15 cellular contexts compared by ENCODE assay signal in the genomic region with DNA sequence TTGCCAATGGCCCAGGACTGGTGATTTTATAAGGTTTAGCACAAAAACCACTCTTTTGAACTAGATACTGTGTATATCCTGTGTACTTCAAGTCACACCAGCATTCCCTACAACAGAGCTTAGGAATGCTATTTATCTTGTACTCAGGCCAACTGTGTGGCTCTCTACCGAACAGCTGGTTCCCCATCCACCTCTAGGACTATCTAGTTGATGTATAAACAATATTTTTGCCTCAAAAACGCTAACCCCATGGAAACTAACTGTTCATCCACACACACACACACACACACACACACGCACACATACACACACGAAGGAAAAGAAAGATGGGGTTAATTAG. TPM values are rescaled to one million over a fixed set of nuclear protein-coding genes. Genes with fewer than 3 reads are reported as not detected.
DNase-seq lines count a peak whose midpoint lies in the region; ATAC-seq, FAIRE-seq and TF ChIP-seq lines count a peak whose summit lies in the region.
"Had no signal": no experiment of that assay in that cellular context is flagged by ENCODE, and none has a peak within 500 bp of the region (broad histone marks: within the 10 kb centered on the region; RNA-seq: fewer than 3 reads in every experiment).

No MANE protein-coding gene starts in this region.

- no peak overlapping the region for H3K4me3 Mint-ChIP-seq in mesothelial cell of epicardium
- H3K4me3 Mint-ChIP-seq in stimulated activated naive B cell treated with anti-CD40 and anti-IgM and Interleukin-4, amounts not matched to agents 10 μg/mL and 1 μg/mL and 100 μg/mL, for 72 hours: no peak overlapping the region
- H3K4me3 Mint-ChIP-seq: memory B cell had no signal

- no peaks in the 10 kb centered on the region for H3K79me2 ChIP-seq in fibroblast of lung (ENCODE audit: control insufficient read depth, insufficient read depth, low read length)

- H3K27me3 ChIP-seq in fibroblast of lung (ENCODE audit: control insufficient read depth, insufficient read depth, low read length) (no peaks in the 10 kb centered on the region), H7 (ENCODE audit: control insufficient read depth, insufficient read depth, low read length) (no peaks in the 10 kb centered on the region)

- peaks cover 2% of the 10 kb centered on the region for H3K4me1 ChIP-seq in fibroblast of lung (ENCODE audit: control insufficient read depth, extremely low read depth, insufficient read depth, low read length)

- no peak overlapping the region for H2AFZ ChIP-seq in fibroblast of lung (ENCODE audit: low read length)

- H3K9me3 Mint-ChIP-seq in mesothelial cell of epicardium: no peaks in the 10 kb centered on the region
- no peaks in the 10 kb centered on the region for H3K9me3 Mint-ChIP-seq in stimulated activated naive B cell treated with anti-CD40 and anti-IgM and Interleukin-4, amounts not matched to agents 10 μg/mL and 1 μg/mL and 100 μg/mL, for 72 hours
- H3K9me3 Mint-ChIP-seq: activated naive CD4-positive, alpha-beta T cell treated with anti-CD3 and anti-CD28 coated beads, Interleukin-2, amount 50 U/mL, for 72 hours; memory B cell had no signal

- H3K36me3 ChIP-seq in fibroblast of lung (ENCODE audit: control insufficient read depth, insufficient read depth, low read length) (peaks cover 1% of the 10 kb centered on the region), H7 (replicated peaks; ENCODE audit: control insufficient read depth, insufficient read depth, low read length) (peaks cover 4% of the 10 kb centered on the region)

- H3K9ac ChIP-seq in fibroblast of lung (ENCODE audit: insufficient read depth, low read length): no peak overlapping the region

- DNase-seq in AG08395 (ENCODE audit: low spot score): peak; percentile 54
- peak; percentile 94 for DNase-seq in LHCN-M2 (ENCODE audit: low read depth)
- peak; percentile 63 to 81 for DNase-seq in fibroblast of lung (ENCODE audit: low read depth in 2 of 2)
- no peak for DNase-seq in mesothelial cell of epicardium (ENCODE audit: low spot score in 2 of 2, unreplicated experiment in 2 of 2)
- no peak for DNase-seq in H7
- no peak for DNase-seq in stimulated activated naive B cell treated with anti-CD40 and anti-IgM and Interleukin-4, amounts not matched to agents 10 μg/mL and 1 μg/mL and 100 μg/mL, for 72 hours
- DNase-seq in NCI-H446 (lab: John Stamatoyannopoulos, UW): no peak
- DNase-seq in urothelium cell line (ENCODE audit: low spot score): no peak
- DNase-seq: glutamatergic neuron; NCI-H1105; NCI-H446 treated with DMSO at 0.1 percent for 48 hours; stimulated activated naive CD8-positive, alpha-beta T cell treated with anti-CD3 and anti-CD28 coated beads, Interleukin-15, Interleukin-2, amounts not matched to agents 100 U/mL and 50 U/mL, for 24 hours had no signal

- TF ChIP-seq CTCF in fibroblast of lung (conservative IDR thresholded peaks at IDR 0.05 in 1 of 2, IDR thresholded peaks at IDR 0.05 in 1 of 2; ENCODE audit: low read depth in 1 of 2, low read length in 2 of 2): no peak
- no peak for TF ChIP-seq CTCF in mesothelial cell of epicardium (IDR thresholded peaks at IDR 0.05; ENCODE audit: unreplicated experiment)

- H3K27ac ChIP-seq in fibroblast of lung (ENCODE audit: insufficient read depth, low read length): no peak overlapping the region

- no peak overlapping the region for H3K4me2 ChIP-seq in fibroblast of lung (ENCODE audit: extremely low read depth, insufficient read depth, low read length)

- peaks cover 21% of the 10 kb centered on the region for H3K4me1 Mint-ChIP-seq in mesothelial cell of epicardium
- H3K4me1 Mint-ChIP-seq in stimulated activated naive B cell treated with anti-CD40 and anti-IgM and Interleukin-4, amounts not matched to agents 10 μg/mL and 1 μg/mL and 100 μg/mL, for 72 hours: peaks cover 22 to 40% of the 10 kb centered on the region in 2 donors

- ATAC-seq in stimulated activated naive B cell treated with anti-CD40 and anti-IgM and Interleukin-4, amounts not matched to agents 10 μg/mL and 1 μg/mL and 100 μg/mL, for 72 hours (replicated peaks): no peak
- ATAC-seq: activated naive CD4-positive, alpha-beta T cell treated with anti-CD3 and anti-CD28 coated beads, Interleukin-2, amount 50 U/mL, for 72 hours; stimulated activated naive CD8-positive, alpha-beta T cell treated with anti-CD3 and anti-CD28 coated beads, Interleukin-15, Interleukin-2, amounts not matched to agents 100 U/mL and 50 U/mL, for 24 hours had no signal

- peaks cover 11% of the 10 kb centered on the region for H3K36me3 Mint-ChIP-seq in mesothelial cell of epicardium
- peaks cover 8 to 33% of the 10 kb centered on the region in 2 donors for H3K36me3 Mint-ChIP-seq in stimulated activated naive B cell treated with anti-CD40 and anti-IgM and Interleukin-4, amounts not matched to agents 10 μg/mL and 1 μg/mL and 100 μg/mL, for 72 hours
- H3K36me3 Mint-ChIP-seq: memory B cell had no signal

- no peak for FAIRE-seq in urothelium cell line (lab: Jason Lieb, UNC)

- H3K4me3 ChIP-seq in fibroblast of lung (replicated peaks in 1 of 4; ENCODE audit: control extremely low read depth in 1 of 4, insufficient read depth in 1 of 4, low read depth in 3 of 4, low read length in 4 of 4): no peak overlapping the region
- H3K4me3 ChIP-seq in H7 (ENCODE audit: insufficient read depth, low read depth, low read length): no peak overlapping the region
- H3K4me3 ChIP-seq: HAP-1 had no signal

- H3K27ac Mint-ChIP-seq in mesothelial cell of epicardium: peak overlapping the region; percentile 36
- no peak overlapping the region for H3K27ac Mint-ChIP-seq in stimulated activated naive B cell treated with anti-CD40 and anti-IgM and Interleukin-4, amounts not matched to agents 10 μg/mL and 1 μg/mL and 100 μg/mL, for 72 hours
- H3K27ac Mint-ChIP-seq: activated naive CD4-positive, alpha-beta T cell treated with anti-CD3 and anti-CD28 coated beads, Interleukin-2, amount 50 U/mL, for 72 hours; memory B cell had no signal

- no peaks in the 10 kb centered on the region for H3K9me3 ChIP-seq in fibroblast of lung (ENCODE audit: control insufficient read depth, insufficient read depth, low read depth, low read length)
- H3K9me3 ChIP-seq: HAP-1 had no signal

- no peaks in the 10 kb centered on the region for H4K20me1 ChIP-seq in fibroblast of lung (ENCODE audit: control insufficient read depth, extremely low read depth, insufficient read depth, low read length)

- no peaks in the 10 kb centered on the region for H3K27me3 Mint-ChIP-seq in mesothelial cell of epicardium (ENCODE audit: low read depth)
- no peaks in the 10 kb centered on the region for H3K27me3 Mint-ChIP-seq in stimulated activated naive B cell treated with anti-CD40 and anti-IgM and Interleukin-4, amounts not matched to agents 10 μg/mL and 1 μg/mL and 100 μg/mL, for 72 hours
- H3K27me3 Mint-ChIP-seq: memory B cell had no signal

RNA-seq across cellular contexts. Expression of a gene that starts 28.7 kb away (rescaled TPM):
- total RNA-seq in LHCN-M2 (2014; rRNA removed) (4.1 and 5.6 TPM in 2 replicates), fibroblast of lung (1.5 and 2.3 TPM in 2 replicates), mesothelial cell of epicardium (7.0 to 7.5 TPM (median 7.1 TPM) in 3 replicates)
- 1.3 TPM for polyA plus RNA-seq in LHCN-M2 (2012)
- polyA plus RNA-seq in fibroblast of lung: 0.90 and 1.1 TPM in 2 replicates
- 0.82 and 1.1 TPM in 2 replicates for polyA plus RNA-seq in fibroblast of lung (2012)
- polyA minus RNA-seq in fibroblast of lung (ENCODE audit: low replicate concordance): 0.33 and 2.0 TPM in 2 replicates
- 19.2 and 20.7 TPM in 2 replicates for total RNA-seq in H7 (2014; rRNA removed; shearing (Covaris generic))

RNA-seq across cellular contexts. Expression of a gene that starts 41.0 kb away (rescaled TPM):
- total RNA-seq in LHCN-M2 (2014; rRNA removed): 154 and 175 TPM in 2 replicates
- polyA plus RNA-seq in LHCN-M2 (2012): 68.3 TPM
- 98.1 and 113 TPM in 2 replicates for total RNA-seq in fibroblast of lung
- 113 and 137 TPM in 2 replicates for polyA plus RNA-seq in fibroblast of lung
- polyA plus RNA-seq in fibroblast of lung (2012): 94.8 and 107 TPM in 2 replicates
- 62.8 and 66.3 TPM in 2 replicates for polyA minus RNA-seq in fibroblast of lung (ENCODE audit: low replicate concordance)
- 280 to 304 TPM (median 289 TPM) in 3 replicates for total RNA-seq in mesothelial cell of epicardium
- 300 and 371 TPM in 2 replicates for total RNA-seq in H7 (2014; rRNA removed; shearing (Covaris generic))

Comparison
In these comparisons a context has a peak if more than half of its experiments do, and no peak if none do; other contexts are left out.
1. DNase-seq: peak in AG08395 (single experiment), LHCN-M2 (single experiment) and fibroblast of lung (2 of 2); none in mesothelial cell of epicardium (0 of 2), H7 (single experiment), stimulated activated naive B cell treated with anti-CD40 and anti-IgM and Interleukin-4, amounts not matched to agents 10 μg/mL and 1 μg/mL and 100 μg/mL, for 72 hours (single experiment), NCI-H446 (0 of 2) and urothelium cell line (single experiment).